In genomic region chr2:233023007-233023760, GRCh38 we compare ENCODE assay signal across 34 cellular contexts. TPM values are rescaled to one million over a fixed set of nuclear protein-coding genes. Genes with fewer than 3 reads are reported as not detected.
"Had no signal": no experiment of that assay in that cellular context is flagged by ENCODE, and none has a peak within 500 bp of the region (broad histone marks: within the 10 kb centered on the region; RNA-seq: fewer than 3 reads in every experiment).

No MANE protein-coding gene starts in this region.

- H3K4me3 Mint-ChIP-seq: activated CD4-positive, alpha-beta memory T cell treated with anti-CD3 and anti-CD28 coated beads for 36 hours; activated CD4-positive, alpha-beta T cell treated with anti-CD3 and anti-CD28 coated beads for 36 hours; activated CD4-positive, alpha-beta T cell treated with anti-CD3 and anti-CD28 coated beads, Interleukin-2, amount 10 ng/mL, durations not matched to agents 24 days and 14 days; activated CD8-positive, alpha-beta memory T cell treated with anti-CD3 and anti-CD28 coated beads, Interleukin-2, amount 10 ng/mL, durations not matched to agents 7 days and 5 days; activated CD8-positive, alpha-beta T cell treated with anti-CD3 and anti-CD28 coated beads, Interleukin-2, amount 10 ng/mL, durations not matched to agents 7 days and 5 days; activated naive CD4-positive, alpha-beta T cell treated with anti-CD3 and anti-CD28 coated beads, Interleukin-2, amount 10 ng/mL, durations not matched to agents 7 days and 5 days; activated naive CD8-positive, alpha-beta T cell treated with anti-CD3 and anti-CD28 coated beads, Interleukin-2, amount 10 ng/mL, durations not matched to agents 7 days and 5 days; activated T-cell treated with anti-CD3 and anti-CD28 coated beads, Interleukin-2, amount 50 U/mL, for 72 hours; brain; dendritic cell treated with granulocyte-macrophage colony-stimulating factor and Interleukin-4, amounts not matched to agents 40 ng/mL and 50 ng/mL, for 4 days; effector memory CD8-positive, alpha-beta T cell had no signal

- H3K27me3 ChIP-seq: ascending aorta, breast epithelium, cardiac muscle cell, dorsolateral prefrontal cortex, esophagus muscularis mucosa, foreskin keratinocyte, gastrocnemius medialis had no signal

- H3K27ac ChIP-seq: ascending aorta, breast epithelium, cardiac muscle cell, coronary artery, esophagus muscularis mucosa, foreskin keratinocyte, gastrocnemius medialis had no signal

- ATAC-seq: activated CD4-positive, alpha-beta T cell treated with anti-CD3 and anti-CD28 coated beads for 36 hours; activated CD8-positive, alpha-beta memory T cell treated with anti-CD3 and anti-CD28 coated beads, Interleukin-2, amount 10 ng/mL, durations not matched to agents 7 days and 5 days; activated CD8-positive, alpha-beta T cell treated with anti-CD3 and anti-CD28 coated beads, Interleukin-2, amount 10 ng/mL, durations not matched to agents 7 days and 5 days; activated naive CD4-positive, alpha-beta T cell treated with anti-CD3 and anti-CD28 coated beads, Interleukin-2, amount 50 U/mL, for 72 hours; activated T-cell treated with anti-CD3 and anti-CD28 coated beads, Interleukin-2, amount 50 U/mL, for 72 hours; effector memory CD8-positive, alpha-beta T cell; foreskin keratinocyte; gastrocnemius medialis had no signal

- H3K27me3 Mint-ChIP-seq: activated CD4-positive, alpha-beta memory T cell treated with anti-CD3 and anti-CD28 coated beads for 36 hours; activated CD4-positive, alpha-beta T cell treated with anti-CD3 and anti-CD28 coated beads for 36 hours; activated naive CD8-positive, alpha-beta T cell treated with anti-CD3 and anti-CD28 coated beads, Interleukin-2, amount 10 ng/mL, durations not matched to agents 7 days and 5 days; brain; effector memory CD8-positive, alpha-beta T cell had no signal

- DNase-seq: activated CD4-positive, alpha-beta memory T cell treated with anti-CD3 and anti-CD28 coated beads for 36 hours; activated CD4-positive, alpha-beta T cell treated with anti-CD3 and anti-CD28 coated beads for 36 hours; activated CD4-positive, alpha-beta T cell treated with anti-CD3 and anti-CD28 coated beads, Interleukin-2, amount 10 ng/mL, durations not matched to agents 24 days and 14 days; activated CD4-positive, CD25-positive, alpha-beta regulatory T cell; activated CD4-positive, CD25-positive, alpha-beta regulatory T cell treated with anti-CD3 and anti-CD28 coated beads, Interleukin-2, amount 50 U/mL, for 72 hours; activated CD8-positive, alpha-beta memory T cell treated with anti-CD3 and anti-CD28 coated beads, Interleukin-2, amount 10 ng/mL, durations not matched to agents 7 days and 5 days; activated CD8-positive, alpha-beta memory T cell treated with anti-CD3 and anti-CD28 coated beads, Interleukin-2, amount 50 U/mL, for 4 hours; activated CD8-positive, alpha-beta T cell treated with anti-CD3 and anti-CD28 coated beads, Interleukin-2, amount 10 ng/mL, durations not matched to agents 7 days and 5 days; activated gamma-delta T cell; activated naive CD4-positive, alpha-beta T cell; activated naive CD4-positive, alpha-beta T cell treated with anti-CD3 and anti-CD28 coated beads, Interleukin-2, amount 10 ng/mL, durations not matched to agents 7 days and 5 days; activated naive CD8-positive, alpha-beta T cell treated with anti-CD3 and anti-CD28 coated beads, Interleukin-2, amount 10 ng/mL, durations not matched to agents 7 days and 5 days; activated T-cell treated with anti-CD3 and anti-CD28 coated beads, Interleukin-2, amount 50 U/mL, for 1 hour; activated T-cell treated with anti-CD3 and anti-CD28 coated beads, Interleukin-2, amount 50 U/mL, for 72 hours; central memory CD4-positive, alpha-beta T cell; cerebellar nuclear complex; effector CD4-positive, alpha-beta T cell; effector memory CD8-positive, alpha-beta T cell; erythroblast; foreskin keratinocyte; gastrocnemius medialis; glutamatergic neuron; T-helper 2 cell had no signal

- H3K36me3 ChIP-seq: ascending aorta, breast epithelium, cardiac muscle cell, esophagus muscularis mucosa, gastrocnemius medialis had no signal

- H3K4me3 ChIP-seq: ascending aorta, breast epithelium, cardiac muscle cell, coronary artery, dorsolateral prefrontal cortex, esophagus muscularis mucosa, gastrocnemius medialis had no signal

- H3K36me3 Mint-ChIP-seq: activated CD4-positive, alpha-beta memory T cell treated with anti-CD3 and anti-CD28 coated beads for 36 hours; activated CD8-positive, alpha-beta memory T cell treated with anti-CD3 and anti-CD28 coated beads, Interleukin-2, amount 10 ng/mL, durations not matched to agents 7 days and 5 days; activated naive CD4-positive, alpha-beta T cell treated with anti-CD3 and anti-CD28 coated beads, Interleukin-2, amount 10 ng/mL, durations not matched to agents 7 days and 5 days; activated naive CD4-positive, alpha-beta T cell treated with anti-CD3 and anti-CD28 coated beads, Interleukin-2, amount 50 U/mL, for 72 hours; activated naive CD8-positive, alpha-beta T cell treated with anti-CD3 and anti-CD28 coated beads, Interleukin-2, amount 10 ng/mL, durations not matched to agents 7 days and 5 days; brain had no signal

- H3K9me3 ChIP-seq: gastrocnemius medialis had no signal

- H3K4me1 Mint-ChIP-seq: activated CD4-positive, alpha-beta T cell treated with anti-CD3 and anti-CD28 coated beads for 36 hours; activated CD8-positive, alpha-beta memory T cell treated with anti-CD3 and anti-CD28 coated beads, Interleukin-2, amount 10 ng/mL, durations not matched to agents 7 days and 5 days; activated naive CD4-positive, alpha-beta T cell treated with anti-CD3 and anti-CD28 coated beads, Interleukin-2, amount 10 ng/mL, durations not matched to agents 7 days and 5 days; activated naive CD8-positive, alpha-beta T cell treated with anti-CD3 and anti-CD28 coated beads, Interleukin-2, amount 10 ng/mL, durations not matched to agents 7 days and 5 days; brain had no signal

- H3K9me3 Mint-ChIP-seq: activated CD4-positive, alpha-beta memory T cell treated with anti-CD3 and anti-CD28 coated beads for 36 hours; activated CD4-positive, alpha-beta T cell treated with anti-CD3 and anti-CD28 coated beads, Interleukin-2, amount 10 ng/mL, durations not matched to agents 24 days and 14 days; activated naive CD4-positive, alpha-beta T cell treated with anti-CD3 and anti-CD28 coated beads, Interleukin-2, amount 10 ng/mL, durations not matched to agents 7 days and 5 days; activated naive CD4-positive, alpha-beta T cell treated with anti-CD3 and anti-CD28 coated beads, Interleukin-2, amount 50 U/mL, for 72 hours; activated naive CD8-positive, alpha-beta T cell treated with anti-CD3 and anti-CD28 coated beads, Interleukin-2, amount 10 ng/mL, durations not matched to agents 7 days and 5 days; activated T-cell treated with anti-CD3 and anti-CD28 coated beads, Interleukin-2, amount 50 U/mL, for 72 hours; dendritic cell treated with granulocyte-macrophage colony-stimulating factor and Interleukin-4, amounts not matched to agents 40 ng/mL and 50 ng/mL, for 4 days; effector memory CD8-positive, alpha-beta T cell had no signal

- H3K4me1 ChIP-seq: breast epithelium, esophagus muscularis mucosa, foreskin keratinocyte, gastrocnemius medialis had no signal

RNA-seq across cellular contexts. Expression of gene NEU2, which starts 9.3 kb away (rescaled TPM):
- total RNA-seq: activated CD4-positive, alpha-beta memory T cell treated with anti-CD3 and anti-CD28 coated beads for 36 hours; activated CD4-positive, alpha-beta T cell treated with anti-CD3 and anti-CD28 coated beads for 36 hours; activated CD4-positive, alpha-beta T cell treated with anti-CD3 and anti-CD28 coated beads, Interleukin-2, amount 10 ng/mL, durations not matched to agents 24 days and 14 days; activated CD8-positive, alpha-beta memory T cell treated with anti-CD3 and anti-CD28 coated beads for 36 hours; activated CD8-positive, alpha-beta memory T cell treated with anti-CD3 and anti-CD28 coated beads, Interleukin-2, amount 10 ng/mL, durations not matched to agents 7 days and 5 days; activated CD8-positive, alpha-beta T cell treated with anti-CD3 and anti-CD28 coated beads, Interleukin-2, amount 10 ng/mL, durations not matched to agents 7 days and 5 days; activated naive CD4-positive, alpha-beta T cell treated with anti-CD3 and anti-CD28 coated beads, Interleukin-2, amount 50 U/mL, for 72 hours; activated naive CD8-positive, alpha-beta T cell treated with anti-CD3 and anti-CD28 coated beads, Interleukin-2, amount 10 ng/mL, durations not matched to agents 7 days and 5 days; activated T-cell treated with anti-CD3 and anti-CD28 coated beads, Interleukin-2, amount 50 U/mL, for 72 hours; ascending aorta; breast epithelium; cardiac muscle cell; dorsolateral prefrontal cortex; esophagus muscularis mucosa; foreskin keratinocyte; gastrocnemius medialis; T-helper 1 cell treated with Interleukin-12 subunit alpha and Interleukin-12 subunit beta and Interleukin-4 antibody, amounts not matched to agents 30 ng/mL and 1 ng/mL, for 36 hours had no signal
- polyA plus RNA-seq: cardiac muscle cell, foreskin keratinocyte had no signal

RNA-seq across cellular contexts. Expression of gene NGEF, which starts 10.1 kb away (rescaled TPM):
- total RNA-seq: activated CD8-positive, alpha-beta memory T cell treated with anti-CD3 and anti-CD28 coated beads, Interleukin-2, amount 10 ng/mL, durations not matched to agents 7 days and 5 days; activated CD8-positive, alpha-beta T cell treated with anti-CD3 and anti-CD28 coated beads, Interleukin-2, amount 10 ng/mL, durations not matched to agents 7 days and 5 days; activated naive CD8-positive, alpha-beta T cell treated with anti-CD3 and anti-CD28 coated beads, Interleukin-2, amount 10 ng/mL, durations not matched to agents 7 days and 5 days; T-helper 1 cell treated with Interleukin-12 subunit alpha and Interleukin-12 subunit beta and Interleukin-4 antibody, amounts not matched to agents 30 ng/mL and 1 ng/mL, for 36 hours had no signal
